Comparison of ENCODE assay signal across 2 cellular contexts in the genomic region with DNA sequence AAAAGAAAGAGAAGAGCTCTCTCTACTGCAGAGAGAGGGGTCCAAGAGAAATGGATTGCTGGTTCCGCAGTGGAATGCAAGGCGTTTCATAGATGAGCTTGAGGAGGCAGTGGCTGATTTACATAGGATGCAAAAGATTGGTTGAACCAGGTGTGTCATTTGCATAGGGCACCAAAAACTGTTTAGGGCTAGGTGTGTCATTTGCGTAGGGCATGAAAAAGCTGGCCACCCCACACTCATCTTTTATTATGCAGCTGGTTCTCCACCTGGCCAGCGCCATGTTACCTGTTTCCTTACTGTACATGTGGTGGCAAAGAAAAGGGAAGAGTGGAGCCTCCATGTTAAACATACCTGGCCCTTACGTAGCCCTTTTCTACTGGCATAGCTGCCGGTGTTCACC.
TF ChIP-seq lines count a peak whose summit lies in the region.

No MANE protein-coding gene starts in this region.

TF ChIP-seq in Ishikawa, 13 proteins besides CTCF, POLR2A, EP300 and RAD21 (continued from another document):
- TF ChIP-seq EGR1 (IDR thresholded peaks at IDR 0.05) (no peak), MAX (IDR thresholded peaks at IDR 0.05) (no peak)

TF ChIP-seq in WTC11, 78 proteins besides CTCF, POLR2A, EP300 and RAD21 (continued from another document):
- TF ChIP-seq, protein P1, sequence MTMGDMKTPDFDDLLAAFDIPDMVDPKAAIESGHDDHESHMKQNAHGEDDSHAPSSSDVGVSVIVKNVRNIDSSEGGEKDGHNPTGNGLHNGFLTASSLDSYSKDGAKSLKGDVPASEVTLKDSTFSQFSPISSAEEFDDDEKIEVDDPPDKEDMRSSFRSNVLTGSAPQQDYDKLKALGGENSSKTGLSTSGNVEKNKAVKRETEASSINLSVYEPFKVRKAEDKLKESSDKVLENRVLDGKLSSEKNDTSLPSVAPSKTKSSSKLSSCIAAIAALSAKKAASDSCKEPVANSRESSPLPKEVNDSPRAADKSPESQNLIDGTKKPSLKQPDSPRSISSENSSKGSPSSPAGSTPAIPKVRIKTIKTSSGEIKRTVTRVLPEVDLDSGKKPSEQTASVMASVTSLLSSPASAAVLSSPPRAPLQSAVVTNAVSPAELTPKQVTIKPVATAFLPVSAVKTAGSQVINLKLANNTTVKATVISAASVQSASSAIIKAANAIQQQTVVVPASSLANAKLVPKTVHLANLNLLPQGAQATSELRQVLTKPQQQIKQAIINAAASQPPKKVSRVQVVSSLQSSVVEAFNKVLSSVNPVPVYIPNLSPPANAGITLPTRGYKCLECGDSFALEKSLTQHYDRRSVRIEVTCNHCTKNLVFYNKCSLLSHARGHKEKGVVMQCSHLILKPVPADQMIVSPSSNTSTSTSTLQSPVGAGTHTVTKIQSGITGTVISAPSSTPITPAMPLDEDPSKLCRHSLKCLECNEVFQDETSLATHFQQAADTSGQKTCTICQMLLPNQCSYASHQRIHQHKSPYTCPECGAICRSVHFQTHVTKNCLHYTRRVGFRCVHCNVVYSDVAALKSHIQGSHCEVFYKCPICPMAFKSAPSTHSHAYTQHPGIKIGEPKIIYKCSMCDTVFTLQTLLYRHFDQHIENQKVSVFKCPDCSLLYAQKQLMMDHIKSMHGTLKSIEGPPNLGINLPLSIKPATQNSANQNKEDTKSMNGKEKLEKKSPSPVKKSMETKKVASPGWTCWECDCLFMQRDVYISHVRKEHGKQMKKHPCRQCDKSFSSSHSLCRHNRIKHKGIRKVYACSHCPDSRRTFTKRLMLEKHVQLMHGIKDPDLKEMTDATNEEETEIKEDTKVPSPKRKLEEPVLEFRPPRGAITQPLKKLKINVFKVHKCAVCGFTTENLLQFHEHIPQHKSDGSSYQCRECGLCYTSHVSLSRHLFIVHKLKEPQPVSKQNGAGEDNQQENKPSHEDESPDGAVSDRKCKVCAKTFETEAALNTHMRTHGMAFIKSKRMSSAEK (CRISPR knock-in tag; IDR thresholded peaks at IDR 0.05; ENCODE audit: borderline replicate concordance), result no peak
- TF ChIP-seq SOX15 (CRISPR knock-in tag; IDR thresholded peaks at IDR 0.05), result no peak
- no peak for TF ChIP-seq TEAD1 (CRISPR knock-in tag; IDR thresholded peaks at IDR 0.05)
- TF ChIP-seq NR1H2 (CRISPR knock-in tag; IDR thresholded peaks at IDR 0.05), result no peak
- no peak for TF ChIP-seq RELA (CRISPR knock-in tag; IDR thresholded peaks at IDR 0.05; ENCODE audit: borderline replicate concordance)
- TF ChIP-seq, protein P2, sequence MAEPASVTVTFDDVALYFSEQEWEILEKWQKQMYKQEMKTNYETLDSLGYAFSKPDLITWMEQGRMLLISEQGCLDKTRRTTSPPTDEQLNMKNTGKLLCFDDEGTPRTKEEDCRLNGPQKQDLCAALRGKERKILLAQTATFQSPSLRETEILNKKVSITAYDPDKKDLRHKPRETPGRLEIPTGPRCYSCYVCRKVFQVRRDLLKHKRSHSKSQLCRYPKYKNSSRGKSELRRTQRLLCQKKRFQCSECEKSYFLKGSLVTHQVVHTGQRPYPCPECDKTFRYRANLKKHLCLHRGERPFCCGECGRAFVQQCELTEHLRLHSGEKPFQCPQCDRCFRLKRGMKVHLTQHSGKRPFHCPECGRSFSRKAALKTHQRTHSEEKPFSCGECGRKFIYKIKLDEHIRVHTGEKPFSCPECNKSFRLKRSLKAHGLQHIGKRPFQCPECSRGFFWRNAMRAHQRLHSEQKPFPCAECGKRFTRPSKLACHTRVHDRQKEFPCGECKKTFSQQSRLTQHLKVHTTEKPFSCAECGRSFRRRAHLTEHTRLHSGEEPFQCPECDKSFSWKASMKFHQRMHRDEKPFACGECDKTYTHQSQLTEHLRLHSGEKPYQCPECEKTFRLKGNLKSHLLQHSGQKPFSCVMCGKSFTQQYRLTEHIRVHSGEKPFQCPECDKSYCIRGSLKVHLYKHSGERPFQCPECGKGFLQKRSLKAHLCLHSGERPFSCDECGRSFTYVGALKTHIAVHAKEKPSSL (CRISPR knock-in tag; conservative IDR thresholded peaks at IDR 0.05), result no peak
